19 cellular contexts compared by ENCODE assay signal in the genomic region with DNA sequence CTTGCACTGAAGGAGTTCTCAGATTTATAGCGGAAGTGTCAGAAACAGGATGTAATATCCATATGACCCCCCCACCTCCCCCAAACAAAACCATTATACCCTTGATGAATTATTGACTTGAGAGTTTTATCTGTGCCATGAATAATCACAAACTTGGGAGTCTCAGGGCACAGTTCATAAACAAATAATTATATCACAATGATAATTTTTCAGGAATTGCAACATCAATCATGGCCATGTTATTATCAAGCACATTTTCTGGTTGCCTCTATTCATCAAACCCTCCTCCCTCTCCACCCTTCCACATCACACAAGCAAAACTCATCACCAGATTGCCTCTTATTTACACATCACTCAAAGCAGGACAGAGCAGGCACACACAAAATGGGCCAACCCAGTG.
"Had no signal": no experiment of that assay in that cellular context is flagged by ENCODE, and none has a peak within 500 bp of the region (broad histone marks: within the 10 kb centered on the region; RNA-seq: fewer than 3 reads in every experiment).

No MANE protein-coding gene starts in this region.

- DNase-seq: activated CD4-positive, alpha-beta T cell treated with anti-CD3 and anti-CD28 coated beads for 4 hours; activated CD4-positive, alpha-beta T cell treated with anti-CD3 and anti-CD28 coated beads, Interleukin-2, amount 50 U/mL, for 4 hours; activated effector memory CD4-positive, alpha-beta T cell treated with Interleukin-2 at 50 U/mL for 16 hours; activated naive CD4-positive, alpha-beta T cell treated with Interleukin-2 at 50 U/mL for 16 hours; activated T-cell treated with anti-CD3 and anti-CD28 coated beads for 4 hours; activated T-cell treated with anti-CD3 and anti-CD28 coated beads, Interleukin-2, amount 50 U/mL, for 72 hours; aorta; body of pancreas; effector CD8-positive, alpha-beta T cell; left ventricle myocardium inferior; mesendoderm; natural killer cell; occipital lobe; psoas muscle; sigmoid colon; small intestine; stimulated activated CD4-positive, alpha-beta T cell treated with anti-CD3 and anti-CD28 coated beads, Interleukin-4, amount 100 ng/mL, for 24 hours; trophoblast cell had no signal

- ATAC-seq: activated T-cell treated with anti-CD3 and anti-CD28 coated beads, Interleukin-2, amount 50 U/mL, for 72 hours; body of pancreas; natural killer cell; psoas muscle; stimulated activated effector memory CD8-positive, alpha-beta T cell treated with anti-CD3 and anti-CD28 coated beads, Interleukin-12 subunit alpha, Interleukin-12 subunit beta, amount 100 ng/mL, for 72 hours had no signal
